16 cellular contexts compared by ENCODE assay signal in the genomic region with DNA sequence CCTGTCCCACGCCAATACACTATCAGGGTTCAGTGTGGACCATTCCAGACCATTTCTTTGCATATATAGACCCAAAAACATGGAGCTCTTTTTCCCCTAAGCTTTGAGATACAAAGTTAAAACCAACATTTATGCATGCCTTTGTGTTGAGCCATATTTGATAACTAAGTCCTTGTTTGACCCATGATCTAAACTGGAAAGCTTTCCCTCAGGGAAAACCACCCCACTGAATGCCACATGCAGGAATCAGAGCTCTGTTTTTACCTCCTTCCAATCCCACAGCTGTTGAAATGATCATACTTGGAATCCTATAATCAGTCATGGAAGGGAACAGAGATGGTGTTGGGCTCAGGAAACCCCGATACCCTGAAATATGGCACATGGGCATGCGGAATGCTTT. TPM values are rescaled to one million over a fixed set of nuclear protein-coding genes. Genes with fewer than 3 reads are reported as not detected.
DNase-seq lines count a peak whose midpoint lies in the region; ATAC-seq and TF ChIP-seq lines count a peak whose summit lies in the region.
"Had no signal": no experiment of that assay in that cellular context is flagged by ENCODE, and none has a peak within 500 bp of the region (broad histone marks: within the 10 kb centered on the region; RNA-seq: fewer than 3 reads in every experiment).

No MANE protein-coding gene starts in this region.

- H3K4me1 Mint-ChIP-seq in Caco-2 (ENCODE audit: low read depth, unreplicated experiment): peaks cover 14% of the 10 kb centered on the region
- H3K4me1 Mint-ChIP-seq: B cell had no signal

- DNase-seq in Caco-2 (no peak), NCI-H226 (peak; percentile 79), epithelial cell of esophagus (ENCODE audit: low read depth) (peak; percentile 30), omental fat pad (ENCODE audit: low spot score) (no peak), GM10266 (ENCODE audit: extremely low spot score) (no peak), NCI-H82 treated with DMSO at 0.1 percent for 48 hours (lab: John Stamatoyannopoulos, UW; ENCODE audit: unreplicated experiment) (no peak)
- DNase-seq: activated CD4-positive, alpha-beta memory T cell treated with anti-CD3 and anti-CD28 coated beads for 36 hours; activated T-cell treated with anti-CD3 and anti-CD28 coated beads, Interleukin-2, amount 50 U/mL, for 48 hours; glutamatergic neuron; islet precursor cell; NCI-H526 treated with DMSO at 0.1 percent for 48 hours; stimulated activated CD4-positive, alpha-beta T cell treated with anti-CD3 and anti-CD28 coated beads, Interleukin-2, amount 100 ng/mL, for 48 hours had no signal

- H3K27ac Mint-ChIP-seq in Caco-2 (ENCODE audit: unreplicated experiment): peak overlapping the region; percentile 58
- H3K27ac Mint-ChIP-seq: activated CD4-positive, alpha-beta memory T cell treated with anti-CD3 and anti-CD28 coated beads for 36 hours; B cell; IgD-negative memory B cell had no signal

- TF ChIP-seq CTCF in Caco-2 (IDR thresholded peaks at IDR 0.05; ENCODE audit: insufficient read depth in 1 of 2, low read depth in 1 of 2, low read length in 1 of 2, severe bottlenecking in 1 of 2, unreplicated experiment in 1 of 2): no peak
- no peak for TF ChIP-seq CTCF in epithelial cell of esophagus (IDR thresholded peaks at IDR 0.05; ENCODE audit: insufficient read depth, low read depth, low read length, missing control alignments)
- no peak for TF ChIP-seq CTCF in omental fat pad (IDR thresholded peaks at IDR 0.05)
- no peak for TF ChIP-seq CTCF in GM10266 (IDR thresholded peaks at IDR 0.05; ENCODE audit: control insufficient read depth, insufficient read depth, low read depth, missing control alignments)

- H3K36me3 ChIP-seq in Caco-2 (ENCODE audit: control insufficient read depth, insufficient read depth, low read length): no peaks in the 10 kb centered on the region

- no peaks in the 10 kb centered on the region for H3K36me3 Mint-ChIP-seq in Caco-2 (ENCODE audit: insufficient read depth, unreplicated experiment)
- H3K36me3 Mint-ChIP-seq: activated CD4-positive, alpha-beta memory T cell treated with anti-CD3 and anti-CD28 coated beads for 36 hours had no signal

- H3K9me3 Mint-ChIP-seq in Caco-2 (ENCODE audit: unreplicated experiment): no peaks in the 10 kb centered on the region
- H3K9me3 Mint-ChIP-seq: activated CD4-positive, alpha-beta memory T cell treated with anti-CD3 and anti-CD28 coated beads for 36 hours; IgD-negative memory B cell had no signal

- H3K4me3 ChIP-seq in Caco-2 (ENCODE audit: low read depth, low read length) (no peak overlapping the region), epithelial cell of esophagus (ENCODE audit: low read length) (no peak overlapping the region)

- no peak overlapping the region for H3K4me3 Mint-ChIP-seq in Caco-2 (ENCODE audit: unreplicated experiment)
- H3K4me3 Mint-ChIP-seq: activated CD4-positive, alpha-beta memory T cell treated with anti-CD3 and anti-CD28 coated beads for 36 hours; B cell; IgD-negative memory B cell had no signal

- CTCF ChIA-PET in Caco-2 (lab: Charles Lee): no interaction called here

- POLR2A ChIA-PET in Caco-2 (lab: Charles Lee): interaction anchor here (0.6 kb wide), 1 partner anchor 10 kb away, joined by 3 read pairs; no protein-coding TSS in a partner anchor

- intact Hi-C loops in Caco-2 (cut with micrococcal nuclease; ENCODE audit: unreplicated experiment): no loop called here

- H3K4me1 ChIP-seq in Caco-2: no peaks in the 10 kb centered on the region

- H3K27me3 Mint-ChIP-seq in Caco-2 (ENCODE audit: insufficient read depth, unreplicated experiment): no peaks in the 10 kb centered on the region

- H3K9me3 ChIP-seq in Caco-2: no peaks in the 10 kb centered on the region

- ATAC-seq in omental fat pad (ENCODE audit: low FRiP score) (peak; percentile 55), HG03439 (IDR thresholded peaks at IDR 0.05; ENCODE audit: unreplicated experiment) (no peak), GM21526 (IDR thresholded peaks at IDR 0.05; ENCODE audit: low FRiP score, unreplicated experiment) (no peak)

- no TSS peak for BruUV-seq in Caco-2 (replicated peaks; lab: Mats Ljungman, UMichigan)

- H3K27me3 ChIP-seq in Caco-2 (replicated peaks; ENCODE audit: control insufficient read depth, insufficient read depth, low read length): no peaks in the 10 kb centered on the region

RNA-seq across cellular contexts. Expression of gene SLC45A1, which starts 14.8 kb away (rescaled TPM):
- total RNA-seq in Caco-2 (2022): 0.41 and 0.44 TPM in 2 replicates
- total RNA-seq in omental fat pad: 1 to 10 TPM in 3 of 4 donors, under 1 TPM in 1; 0.84 to 4.1 (median 2.7) TPM

Comparison
In these comparisons a context has a peak if more than half of its experiments do, and no peak if none do; other contexts are left out.
1. DNase-seq: peak in NCI-H226 (single experiment) and epithelial cell of esophagus (single experiment); none in Caco-2 (0 of 2), omental fat pad (single experiment), GM10266 (single experiment) and NCI-H82 treated with DMSO at 0.1 percent for 48 hours (single experiment).